1 cellular context compared by ENCODE assay signal in the genomic region with DNA sequence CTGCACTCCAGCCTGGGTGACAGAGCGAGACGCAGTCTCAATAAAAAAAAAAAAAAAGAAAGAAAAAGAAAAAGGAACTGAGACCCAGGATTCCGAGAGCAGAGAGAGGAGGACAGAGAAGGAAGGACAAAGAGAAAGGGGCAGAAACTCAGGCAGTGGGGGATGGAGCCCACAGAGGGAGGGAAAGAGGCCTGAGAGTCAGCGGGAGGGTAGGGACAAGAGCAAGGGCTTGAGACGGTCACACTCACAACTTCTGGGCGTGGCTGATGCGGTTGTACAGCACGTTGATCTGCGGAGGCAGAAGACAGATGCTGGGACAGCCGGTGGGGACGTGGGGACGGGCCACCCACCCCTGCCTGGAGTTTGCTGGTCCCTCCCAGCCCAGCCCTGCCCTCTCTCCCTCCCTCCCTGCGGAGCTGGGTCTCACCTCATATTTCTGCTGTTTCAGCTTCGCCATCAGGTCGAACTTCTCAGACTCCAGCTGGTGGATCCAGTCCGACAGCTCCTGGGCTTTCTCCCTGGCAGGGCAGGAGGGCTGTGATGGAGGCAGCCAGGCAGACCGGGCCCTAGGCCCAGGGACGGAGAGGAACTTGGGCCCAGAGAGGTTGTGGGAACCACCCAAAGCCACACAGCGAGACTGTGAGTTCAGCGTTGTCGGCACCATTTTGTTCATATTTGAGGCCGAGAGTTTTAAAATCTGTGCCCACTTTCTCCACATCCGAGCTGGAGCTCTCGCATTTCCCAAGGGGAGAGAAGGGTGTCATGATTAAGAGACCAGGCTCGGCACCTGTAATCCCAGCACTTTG.
TF ChIP-seq lines count a peak whose summit lies in the region.

No MANE protein-coding gene starts in this region.

TF ChIP-seq in IMR-90, 13 proteins besides CTCF, POLR2A, EP300 and RAD21:
- TF ChIP-seq RCOR1 (IDR thresholded peaks at IDR 0.05; ENCODE audit: insufficient replicate concordance, low read length) = no peak
- TF ChIP-seq SMC3 (IDR thresholded peaks at IDR 0.05; ENCODE audit: low read depth, low read length) = no peak
- TF ChIP-seq, protein P1, sequence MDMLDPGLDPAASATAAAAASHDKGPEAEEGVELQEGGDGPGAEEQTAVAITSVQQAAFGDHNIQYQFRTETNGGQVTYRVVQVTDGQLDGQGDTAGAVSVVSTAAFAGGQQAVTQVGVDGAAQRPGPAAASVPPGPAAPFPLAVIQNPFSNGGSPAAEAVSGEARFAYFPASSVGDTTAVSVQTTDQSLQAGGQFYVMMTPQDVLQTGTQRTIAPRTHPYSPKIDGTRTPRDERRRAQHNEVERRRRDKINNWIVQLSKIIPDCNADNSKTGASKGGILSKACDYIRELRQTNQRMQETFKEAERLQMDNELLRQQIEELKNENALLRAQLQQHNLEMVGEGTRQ (IDR thresholded peaks at IDR 0.05; ENCODE audit: low read depth, low read length) = no peak
- TF ChIP-seq MXI1 (IDR thresholded peaks at IDR 0.05; ENCODE audit: borderline replicate concordance, low read depth, low read length) = no peak
- no peak for TF ChIP-seq CEBPB (IDR thresholded peaks at IDR 0.05; ENCODE audit: low read depth, low read length)
- TF ChIP-seq NFE2L2 (IDR thresholded peaks at IDR 0.05; ENCODE audit: low read depth, low read length) = no peak
- TF ChIP-seq RFX5 (IDR thresholded peaks at IDR 0.05; ENCODE audit: low read depth, low read length) = no peak
- TF ChIP-seq BHLHE40 (IDR thresholded peaks at IDR 0.05; ENCODE audit: low read depth, low read length) = no peak
- no peak for TF ChIP-seq MAZ (IDR thresholded peaks at IDR 0.05; ENCODE audit: borderline replicate concordance, low read depth, low read length)
- no peak for TF ChIP-seq CHD1 (IDR thresholded peaks at IDR 0.05; ENCODE audit: low read depth, low read length)
- TF ChIP-seq MAFK (IDR thresholded peaks at IDR 0.05; ENCODE audit: low read depth, low read length) = no peak
TF ChIP-seq in IMR-90: peak in this region for 0.
